In the genomic region with DNA sequence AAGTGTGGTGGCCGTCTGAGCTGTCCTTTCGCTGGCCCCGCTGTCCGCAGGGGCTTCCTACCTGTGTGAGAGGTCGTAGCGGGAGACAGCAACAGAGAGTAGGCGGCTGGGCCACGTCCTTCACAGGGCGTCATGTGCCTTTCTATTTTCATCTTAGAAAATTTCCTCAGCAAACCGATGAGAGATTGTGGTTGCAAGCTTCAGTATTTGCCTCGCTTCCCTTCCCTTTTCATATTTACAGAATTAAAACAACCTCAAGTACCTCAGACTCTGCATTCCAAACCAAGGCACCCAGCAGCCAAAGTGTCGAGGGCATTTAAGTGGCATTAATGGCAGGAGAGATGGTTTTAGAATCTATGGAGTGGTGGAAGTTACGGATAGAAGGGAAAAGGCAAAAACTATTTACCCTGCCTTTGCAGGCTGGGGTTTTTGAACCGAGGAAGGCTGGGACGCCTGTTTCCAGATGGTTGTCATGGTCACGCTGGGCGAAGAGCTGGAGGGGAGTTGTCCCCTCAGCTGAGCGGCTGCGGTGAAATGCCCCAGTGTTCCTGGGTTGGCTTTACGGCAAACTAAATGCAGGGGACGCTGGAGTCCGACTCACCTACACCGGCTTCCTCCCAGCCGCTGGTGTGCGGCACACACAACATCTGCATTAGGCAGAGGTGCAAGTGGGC, we compare ENCODE assay signal across 9 cellular contexts. TPM values are rescaled to one million over a fixed set of nuclear protein-coding genes. Genes with fewer than 3 reads are reported as not detected.
DNase-seq lines count a peak whose midpoint lies in the region; ATAC-seq and TF ChIP-seq lines count a peak whose summit lies in the region.
"Had no signal": no experiment of that assay in that cellular context is flagged by ENCODE, and none has a peak within 500 bp of the region (broad histone marks: within the 10 kb centered on the region; RNA-seq: fewer than 3 reads in every experiment).

No MANE protein-coding gene starts in this region.

- DNase-seq in dorsolateral prefrontal cortex (peak in 1 of 10 donors; percentile 38), KBM-7 (no peak), glutamatergic neuron (no peak)
- DNase-seq in activated CD8-positive, alpha-beta memory T cell treated with anti-CD3 and anti-CD28 coated beads for 24 hours = no peak
- no peak for DNase-seq in stimulated activated CD4-positive, alpha-beta T cell treated with anti-CD3 and anti-CD28 coated beads, Interleukin-15, amount 100 ng/mL, for 24 hours
- DNase-seq: CD4-positive, CD25-positive, alpha-beta regulatory T cell had no signal

- no peak overlapping the region for H3K4me3 Mint-ChIP-seq in glutamatergic neuron (ENCODE audit: unreplicated experiment)
- H3K4me3 Mint-ChIP-seq: CD4-positive, CD25-positive, alpha-beta regulatory T cell had no signal

- in situ Hi-C loops in KBM-7 (cut with MboI; ENCODE audit: low pct_unique_long_range_greater_than_20kb, low sequenced_read_pairs) = no loop called here

- H3K36me3 Mint-ChIP-seq in glutamatergic neuron (ENCODE audit: unreplicated experiment) = peaks cover 4% of the 10 kb centered on the region

- peak; percentile 58 for ATAC-seq in GM19351 (IDR thresholded peaks at IDR 0.05; ENCODE audit: unreplicated experiment)
- ATAC-seq in HG03159 (IDR thresholded peaks at IDR 0.05; ENCODE audit: unreplicated experiment) = peak; percentile 60

- peak overlapping the region; percentile 92 for H3K4me2 ChIP-seq in BLaER1

- H3K4me3 ChIP-seq in BLaER1 = peak overlapping the region; percentile 53
- H3K4me3 ChIP-seq in dorsolateral prefrontal cortex = no peak overlapping the region

- peaks cover 84% of the 10 kb centered on the region for H3K4me1 ChIP-seq in BLaER1

- peaks cover 4% of the 10 kb centered on the region for H3K9me3 Mint-ChIP-seq in glutamatergic neuron (ENCODE audit: unreplicated experiment)
- H3K9me3 Mint-ChIP-seq: CD4-positive, CD25-positive, alpha-beta regulatory T cell had no signal

- no peak for TF ChIP-seq CTCF in dorsolateral prefrontal cortex (IDR thresholded peaks at IDR 0.05 in 54 of 56, conservative IDR thresholded peaks at IDR 0.05 in 2 of 56; ENCODE audit: low read depth in 1 of 56, partially characterized antibody in 56 of 56)
- TF ChIP-seq CTCF in glutamatergic neuron (IDR thresholded peaks at IDR 0.05; ENCODE audit: partially characterized antibody, unreplicated experiment) = no peak

- peaks cover 50% of the 10 kb centered on the region for H4K20me1 ChIP-seq in BLaER1

- 0 out of 2 replicates have a peak, but pooled peaks cover 4% of the 10 kb centered on the region for H3K27me3 ChIP-seq in BLaER1
- H3K27me3 ChIP-seq in dorsolateral prefrontal cortex = no peaks in the 10 kb centered on the region

- H3K27me3 Mint-ChIP-seq in glutamatergic neuron (ENCODE audit: unreplicated experiment) = peaks cover 4% of the 10 kb centered on the region
- H3K27me3 Mint-ChIP-seq: CD4-positive, CD25-positive, alpha-beta regulatory T cell had no signal

- intact Hi-C loops in dorsolateral prefrontal cortex (cut with DNase I) = loop anchor here (5.0 to 10.0 kb wide), 3 partner anchors 35 to 453 kb away; no protein-coding TSS in a partner anchor

- H3K4me1 Mint-ChIP-seq in glutamatergic neuron (ENCODE audit: low read depth, unreplicated experiment) = no peaks in the 10 kb centered on the region

- H3K9ac ChIP-seq in BLaER1 = peak overlapping the region; percentile 67

- peaks cover 30% of the 10 kb centered on the region for H3K36me3 ChIP-seq in BLaER1

- peak overlapping the region; percentile 80 for H3K27ac ChIP-seq in BLaER1
- peak overlapping the region in 43 of 59 donors; percentile 2 to 70 (median 44) for H3K27ac ChIP-seq in dorsolateral prefrontal cortex

- H3K27ac Mint-ChIP-seq in glutamatergic neuron (ENCODE audit: unreplicated experiment) = no peak overlapping the region

- H3K9me3 ChIP-seq in BLaER1 = no peaks in the 10 kb centered on the region

RNA-seq across cellular contexts. Expression of a gene that starts 41.9 kb away (rescaled TPM):
- 100 to 1,000 TPM in 18 of 120 experiments, 10 to 100 TPM in 102; 71.9 to 108 (median 90.3) TPM for total RNA-seq in dorsolateral prefrontal cortex
- 59.5 TPM for total RNA-seq in glutamatergic neuron (ENCODE audit: unreplicated experiment)

RNA-seq across cellular contexts. Expression of a gene that starts 50.8 kb away (rescaled TPM):
- total RNA-seq in dorsolateral prefrontal cortex = 10 to 100 TPM in 112 of 120 experiments, 1 to 10 TPM in 8; 4.9 to 63.6 (median 19.0) TPM
- total RNA-seq in glutamatergic neuron (ENCODE audit: unreplicated experiment) = 30.5 TPM
